Comparison of ENCODE assay signal across 9 cellular contexts in genomic region chr12:41188058-41188840, GRCh38. TPM values are rescaled to one million over a fixed set of nuclear protein-coding genes. Genes with fewer than 3 reads are reported as not detected.
DNase-seq lines count a peak whose midpoint lies in the region; ATAC-seq and TF ChIP-seq lines count a peak whose summit lies in the region.
"Had no signal": no experiment of that assay in that cellular context is flagged by ENCODE, and none has a peak within 500 bp of the region (broad histone marks: within the 10 kb centered on the region; RNA-seq: fewer than 3 reads in every experiment).

PDZRN4 (plus strand) TSS chr12:41188320.

- H3K4me3 ChIP-seq in cardiac muscle cell: peak within 1 kb of the TSS; percentile 57
- peak within 1 kb of the TSS; percentile 66 for H3K4me3 ChIP-seq in neural cell (ENCODE audit: low read length)
- peak within 1 kb of the TSS; percentile 48 to 50 for H3K4me3 ChIP-seq in vagina

- DNase-seq in cardiac muscle cell (ENCODE audit: low read depth in 1 of 2, low spot score in 1 of 2) (peak; percentile 2 to 58), cardiac septum (ENCODE audit: low spot score) (no peak), foreskin keratinocyte (no peak), vagina (ENCODE audit: extremely low spot score in 2 of 2) (no peak), midbrain (lab: John Stamatoyannopoulos, UW) (no peak)
- DNase-seq in NK-92 treated with Interleukin-12 subunit alpha and Interleukin-12 subunit beta, amount 100 ng/mL, for 24 hours (lab: John Stamatoyannopoulos, UW): no peak
- DNase-seq: activated naive CD8-positive, alpha-beta T cell treated with anti-CD3 and anti-CD28 coated beads, Interleukin-2, amount 50 U/mL, for 24 hours had no signal

- peak within 1 kb of the TSS; percentile 16 for H3K4me2 ChIP-seq in neural cell (ENCODE audit: low read length)

- H3K36me3 ChIP-seq in cardiac muscle cell: no peaks in the 10 kb centered on the region
- H3K36me3 ChIP-seq in neural cell (ENCODE audit: insufficient read depth, low read length): no peaks in the 10 kb centered on the region
- H3K36me3 ChIP-seq in vagina: no peaks in the 10 kb centered on the region

- ATAC-seq in foreskin keratinocyte: peak; percentile 70
- ATAC-seq in GM21360 (IDR thresholded peaks at IDR 0.05; ENCODE audit: unreplicated experiment): no peak
- ATAC-seq: activated naive CD8-positive, alpha-beta T cell treated with anti-CD3 and anti-CD28 coated beads, Interleukin-2, amount 50 U/mL, for 24 hours had no signal

- no peaks in the 10 kb centered on the region for H3K9me3 ChIP-seq in cardiac muscle cell (ENCODE audit: low read depth)
- H3K9me3 ChIP-seq in neural cell (ENCODE audit: low read length): no peaks in the 10 kb centered on the region
- no peaks in the 10 kb centered on the region for H3K9me3 ChIP-seq in vagina

- H3K9ac ChIP-seq in neural cell (ENCODE audit: low read length): no peak within 1 kb of the TSS

- H3K4me1 ChIP-seq in cardiac muscle cell (ENCODE audit: low read depth) (peaks cover 5% of the 10 kb centered on the region), foreskin keratinocyte (no peaks in the 10 kb centered on the region), vagina (peaks cover 27% of the 10 kb centered on the region)

- no peak for TF ChIP-seq POLR2A in vagina (IDR thresholded peaks at IDR 0.05)

- no peak within 1 kb of the TSS for H2AFZ ChIP-seq in neural cell (ENCODE audit: low read depth, low read length)

- no peaks in the 10 kb centered on the region for H3K79me2 ChIP-seq in neural cell (replicated peaks; ENCODE audit: insufficient read depth, low read length)

- intact Hi-C loops in cardiac septum (cut with DNase I) (no loop called here), vagina (cut with DNase I) (loop anchor here (10.0 kb wide), 1 partner anchor 1083 kb away; the partner anchor contains the start of gene SLC2A13)

- no peak for TF ChIP-seq RAD21 in neural cell (conservative IDR thresholded peaks at IDR 0.05)

- H3K27ac ChIP-seq in cardiac muscle cell (no peak within 1 kb of the TSS), foreskin keratinocyte (no peak within 1 kb of the TSS), neural cell (ENCODE audit: low read length) (no peak within 1 kb of the TSS), vagina (peak within 1 kb of the TSS; percentile 56)

- H3F3A ChIP-seq in neural cell (ENCODE audit: insufficient read depth, low read length, poor library complexity, severe bottlenecking): no peaks in the 10 kb centered on the region

- no peaks in the 10 kb centered on the region for H4K20me1 ChIP-seq in neural cell (ENCODE audit: insufficient read depth)

- TF ChIP-seq CTCF in cardiac muscle cell (IDR thresholded peaks at IDR 0.05; ENCODE audit: low read depth, low read length) (no peak), foreskin keratinocyte (conservative IDR thresholded peaks at IDR 0.05) (no peak), neural cell (IDR thresholded peaks at IDR 0.05; ENCODE audit: poor library complexity, severe bottlenecking) (no peak), vagina (IDR thresholded peaks at IDR 0.05) (no peak)

- H3K27me3 ChIP-seq in cardiac muscle cell (peaks cover 43% of the 10 kb centered on the region), foreskin keratinocyte (peaks cover 58% of the 10 kb centered on the region), neural cell (ENCODE audit: insufficient read depth, low read depth, low read length) (peaks cover 48% of the 10 kb centered on the region), vagina (no peaks in the 10 kb centered on the region)

- no peak for TF ChIP-seq EP300 in neural cell (conservative IDR thresholded peaks at IDR 0.05; ENCODE audit: poor library complexity, severe bottlenecking)

- H3K9me2 ChIP-seq in neural cell (ENCODE audit: insufficient read depth, low read length): no peaks in the 10 kb centered on the region

TF ChIP-seq in neural cell, 6 proteins besides CTCF, POLR2A, EP300 and RAD21:
- TF ChIP-seq REST (IDR thresholded peaks at IDR 0.05; ENCODE audit: borderline replicate concordance) (no peak), SMC3 (conservative IDR thresholded peaks at IDR 0.05; ENCODE audit: poor library complexity) (no peak), MXI1 (conservative IDR thresholded peaks at IDR 0.05; ENCODE audit: poor library complexity, severe bottlenecking) (no peak), POLR2AphosphoS5 (IDR thresholded peaks at IDR 0.05) (no peak), EZH2 (IDR thresholded peaks at IDR 0.05; ENCODE audit: borderline replicate concordance, insufficient read depth, low read length, poor library complexity, severe bottlenecking) (no peak), TAF1 (IDR thresholded peaks at IDR 0.05; ENCODE audit: low read depth) (no peak)

RNA-seq across cellular contexts. Expression of gene PDZRN4, which starts in this region (rescaled TPM):
- total RNA-seq in cardiac muscle cell (4.9 and 5.0 TPM in 2 replicates), cardiac septum (not detected), foreskin keratinocyte (not detected in 2 replicates), vagina (24.8 TPM)
- polyA plus RNA-seq in cardiac muscle cell (2.9 and 4.4 TPM in 2 replicates), foreskin keratinocyte (not detected in 2 replicates), neural cell (45.8 and 46.7 TPM in 2 replicates)
- polyA minus RNA-seq in neural cell: 143 and 144 TPM in 2 replicates

Comparison
In these comparisons a context has a peak if more than half of its experiments do, and no peak if none do; other contexts are left out.
1. DNase-seq: peak in cardiac muscle cell (2 of 2); none in cardiac septum (single experiment), foreskin keratinocyte (0 of 2), vagina (0 of 2), midbrain (single experiment) and NK-92 treated with Interleukin-12 subunit alpha and Interleukin-12 subunit beta, amount 100 ng/mL, for 24 hours (single experiment).
2. Peak in ATAC-seq in foreskin keratinocyte; RNA of the gene not detected or under 1 TPM.
3. Peak in every context shown above with its lines, with median percentiles within 50 percentile points of each other: H3K4me3 ChIP-seq.